In genomic region chr12:51023625-51024395, GRCh38 we compare ENCODE assay signal across 8 cellular contexts. TPM values are rescaled to one million over a fixed set of nuclear protein-coding genes. Genes with fewer than 3 reads are reported as not detected.
DNase-seq lines count a peak whose midpoint lies in the region; ATAC-seq and TF ChIP-seq lines count a peak whose summit lies in the region.

No MANE protein-coding gene starts in this region.

- no peaks in the 10 kb centered on the region for H3K9me3 ChIP-seq in lower lobe of right lung

- intact Hi-C loops in activated naive CD4-positive, alpha-beta T cell treated with anti-CD3 and anti-CD28 coated beads for 36 hours (cut with micrococcal nuclease), result loop anchor here (2.0 to 10.0 kb wide), 3 partner anchors 399 to 515 kb away; no protein-coding TSS in a partner anchor
- intact Hi-C loops in lower lobe of right lung (cut with DNase I), result no loop called here

- H3K36me3 Mint-ChIP-seq in activated naive CD4-positive, alpha-beta T cell treated with anti-CD3 and anti-CD28 coated beads for 36 hours (ENCODE audit: low read depth), result no peaks in the 10 kb centered on the region
- no peaks in the 10 kb centered on the region for H3K36me3 Mint-ChIP-seq in type B pancreatic cell

- DNase-seq in activated naive CD4-positive, alpha-beta T cell treated with anti-CD3 and anti-CD28 coated beads for 36 hours, result no peak
- no peak for DNase-seq in activated naive CD4-positive, alpha-beta T cell treated with Interleukin-2 at 50 U/mL for 16 hours
- DNase-seq in astrocyte of the cerebellum (ENCODE audit: low read depth), result no peak
- DNase-seq in lower lobe of right lung, result no peak
- no peak for DNase-seq in type B pancreatic cell (ENCODE audit: extremely low spot score, unreplicated experiment)
- no peak for DNase-seq in NCI-H187 treated with DMSO at 0.1 percent for 48 hours (lab: John Stamatoyannopoulos, UW)
- DNase-seq in NCI-H524 treated with DMSO at 0.1 percent for 48 hours (lab: John Stamatoyannopoulos, UW), result no peak
- DNase-seq in putamen (ENCODE audit: low spot score), result no peak

- H3K4me1 Mint-ChIP-seq in activated naive CD4-positive, alpha-beta T cell treated with anti-CD3 and anti-CD28 coated beads for 36 hours (ENCODE audit: low read depth), result peaks cover 69% of the 10 kb centered on the region
- peaks cover 40% of the 10 kb centered on the region for H3K4me1 Mint-ChIP-seq in type B pancreatic cell (ENCODE audit: unreplicated experiment)

- H3K36me3 ChIP-seq in lower lobe of right lung, result no peaks in the 10 kb centered on the region

- TF ChIP-seq CTCF in astrocyte of the cerebellum (IDR thresholded peaks at IDR 0.05; ENCODE audit: low read depth, low read length, missing control alignments) (no peak), lower lobe of right lung (IDR thresholded peaks at IDR 0.05) (no peak), type B pancreatic cell (conservative IDR thresholded peaks at IDR 0.05) (no peak)

- H3K4me1 ChIP-seq in lower lobe of right lung, result peaks cover 46% of the 10 kb centered on the region

- no peaks in the 10 kb centered on the region for H3K27me3 ChIP-seq in lower lobe of right lung (ENCODE audit: low read depth)

- peak overlapping the region; percentile 93 for H3K27ac Mint-ChIP-seq in activated naive CD4-positive, alpha-beta T cell treated with anti-CD3 and anti-CD28 coated beads for 36 hours
- peak overlapping the region; percentile 86 for H3K27ac Mint-ChIP-seq in type B pancreatic cell

- CTCF ChIA-PET in activated naive CD4-positive, alpha-beta T cell treated with anti-CD3 and anti-CD28 coated beads for 36 hours (lab: Charles Lee), result interaction anchor here (0.6 to 4.9 kb wide), 3 partner anchors 31 to 197 kb away, joined by 3 to 56 read pairs (median 3); no protein-coding TSS in a partner anchor

- H3K27ac ChIP-seq in lower lobe of right lung, result peak overlapping the region; percentile 90

- no peak for ATAC-seq in lower lobe of right lung

- no peaks in the 10 kb centered on the region for H3K27me3 Mint-ChIP-seq in activated naive CD4-positive, alpha-beta T cell treated with anti-CD3 and anti-CD28 coated beads for 36 hours (ENCODE audit: low read depth)
- peaks cover 3% of the 10 kb centered on the region for H3K27me3 Mint-ChIP-seq in type B pancreatic cell

- H3K4me3 Mint-ChIP-seq in activated naive CD4-positive, alpha-beta T cell treated with anti-CD3 and anti-CD28 coated beads for 36 hours, result peak overlapping the region; percentile 85
- peak overlapping the region; percentile 99 for H3K4me3 Mint-ChIP-seq in type B pancreatic cell

- H3K9me3 Mint-ChIP-seq in activated naive CD4-positive, alpha-beta T cell treated with anti-CD3 and anti-CD28 coated beads for 36 hours, result no peaks in the 10 kb centered on the region
- H3K9me3 Mint-ChIP-seq in type B pancreatic cell, result no peaks in the 10 kb centered on the region

- in situ Hi-C loops in astrocyte of the cerebellum (cut with HindIII; ENCODE audit: low sequenced_read_pairs), result loop anchor here (5.0 kb wide), 2 partner anchors 52 to 102 kb away; no protein-coding TSS in a partner anchor

- H3K4me3 ChIP-seq in astrocyte of the cerebellum (ENCODE audit: low read depth, low read length) (peak overlapping the region; percentile 77), lower lobe of right lung (peak overlapping the region; percentile 82)

RNA-seq across cellular contexts. Expression of gene SLC11A2, which starts 2.4 kb away (rescaled TPM):
- total RNA-seq in activated naive CD4-positive, alpha-beta T cell treated with anti-CD3 and anti-CD28 coated beads for 36 hours, result 10 to 100 TPM; 18.6 to 27.0 TPM
- total RNA-seq in lower lobe of right lung, result 102 TPM
- total RNA-seq in type B pancreatic cell (ENCODE audit: low replicate concordance), result 56.3 and 62.9 TPM in 2 replicates

RNA-seq across cellular contexts. Expression of gene LETMD1, which starts 24.3 kb away (rescaled TPM):
- 10 to 100 TPM; 88.7 to 89.0 TPM for total RNA-seq in activated naive CD4-positive, alpha-beta T cell treated with anti-CD3 and anti-CD28 coated beads for 36 hours
- total RNA-seq in lower lobe of right lung (69.6 TPM), type B pancreatic cell (ENCODE audit: low replicate concordance) (67.8 and 68.7 TPM in 2 replicates)

RNA-seq across cellular contexts. Expression of gene CSRNP2, which starts 59.6 kb away (rescaled TPM):
- 10 to 100 TPM in 1 of 2 experiments, 1 to 10 TPM in 1; 8.4 to 11.0 TPM for total RNA-seq in activated naive CD4-positive, alpha-beta T cell treated with anti-CD3 and anti-CD28 coated beads for 36 hours
- total RNA-seq in lower lobe of right lung (21.2 TPM), type B pancreatic cell (ENCODE audit: low replicate concordance) (32.1 and 55.5 TPM in 2 replicates)
